22 cellular contexts compared by ENCODE assay signal in the genomic region with DNA sequence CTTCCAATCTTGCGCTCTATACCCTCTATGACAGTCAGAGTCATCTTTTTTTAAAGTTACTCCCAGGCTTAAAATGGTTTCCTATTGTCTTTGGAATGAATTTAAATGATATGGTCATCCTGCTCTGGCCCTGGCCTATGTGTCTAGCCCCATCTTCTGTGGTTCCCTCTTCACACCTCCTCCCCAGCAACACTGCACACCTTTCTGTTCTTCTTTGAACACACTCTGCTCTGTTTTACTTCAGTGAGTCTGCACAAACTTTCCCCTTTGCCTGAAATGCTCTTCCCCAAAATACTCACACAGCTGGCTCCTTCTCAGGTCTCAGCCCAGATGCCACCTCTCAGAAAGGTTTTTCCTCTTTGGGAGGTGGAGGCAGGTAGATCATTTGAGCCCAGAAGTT.
DNase-seq lines count a peak whose midpoint lies in the region; ATAC-seq and TF ChIP-seq lines count a peak whose summit lies in the region.
"Had no signal": no experiment of that assay in that cellular context is flagged by ENCODE, and none has a peak within 500 bp of the region (broad histone marks: within the 10 kb centered on the region; RNA-seq: fewer than 3 reads in every experiment).

No MANE protein-coding gene starts in this region.

- H3K4me1 Mint-ChIP-seq in T-helper 2 cell treated with Interferon-gamma antibody and Interleukin-4, amounts not matched to agents 5 μg/mL and 100 μg/mL, for 36 hours (ENCODE audit: low read depth) = peaks cover 54% of the 10 kb centered on the region
- H3K4me1 Mint-ChIP-seq in CD8-positive, alpha-beta T cell (ENCODE audit: low read depth) = peaks cover 96% of the 10 kb centered on the region
- H3K4me1 Mint-ChIP-seq in activated CD8-positive, alpha-beta T cell treated with anti-CD3 and anti-CD28 coated beads, Interleukin-2, amount 10 ng/mL, durations not matched to agents 7 days and 5 days (ENCODE audit: low read depth) = peaks cover 87% of the 10 kb centered on the region
- H3K4me1 Mint-ChIP-seq in naive thymus-derived CD8-positive, alpha-beta T cell = peaks cover 49 to 100% (median 93%) of the 10 kb centered on the region in 4 donors

- CTCF ChIA-PET in CD8-positive, alpha-beta T cell (lab: Charles Lee) = interaction anchor here (0.9 kb wide), 1 partner anchor 13 kb away, joined by 3 read pairs; no protein-coding TSS in a partner anchor
- CTCF ChIA-PET in activated CD8-positive, alpha-beta T cell treated with anti-CD3 and anti-CD28 coated beads, Interleukin-2, amount 10 ng/mL, durations not matched to agents 7 days and 5 days (lab: Charles Lee) = no interaction called here

- intact Hi-C loops in CD8-positive, alpha-beta T cell (cut with DNase I, micrococcal nuclease) = no loop called here

- no peaks in the 10 kb centered on the region for H3K9me3 Mint-ChIP-seq in T-helper 2 cell treated with Interferon-gamma antibody and Interleukin-4, amounts not matched to agents 5 μg/mL and 100 μg/mL, for 36 hours
- no peaks in the 10 kb centered on the region for H3K9me3 Mint-ChIP-seq in CD8-positive, alpha-beta T cell
- H3K9me3 Mint-ChIP-seq in activated CD8-positive, alpha-beta T cell treated with anti-CD3 and anti-CD28 coated beads, Interleukin-2, amount 10 ng/mL, durations not matched to agents 7 days and 5 days (ENCODE audit: insufficient read depth) = no peaks in the 10 kb centered on the region
- H3K9me3 Mint-ChIP-seq in naive thymus-derived CD8-positive, alpha-beta T cell = no peaks in the 10 kb centered on the region

- peak overlapping the region; percentile 20 for H3K27ac Mint-ChIP-seq in T-helper 2 cell treated with Interferon-gamma antibody and Interleukin-4, amounts not matched to agents 5 μg/mL and 100 μg/mL, for 36 hours
- H3K27ac Mint-ChIP-seq in CD8-positive, alpha-beta T cell = peak overlapping the region; percentile 81
- H3K27ac Mint-ChIP-seq in activated CD8-positive, alpha-beta T cell treated with anti-CD3 and anti-CD28 coated beads, Interleukin-2, amount 10 ng/mL, durations not matched to agents 7 days and 5 days = peak overlapping the region; percentile 3
- H3K27ac Mint-ChIP-seq in naive thymus-derived CD8-positive, alpha-beta T cell = peak overlapping the region; percentile 8 to 97 (median 66)

- H3K36me3 ChIP-seq in CD8-positive, alpha-beta T cell (ENCODE audit: insufficient read depth, low read length) = no peaks in the 10 kb centered on the region
- H3K36me3 ChIP-seq: adrenal gland, breast epithelium, SJSA1, upper lobe of left lung had no signal

- POLR2A ChIA-PET in CD8-positive, alpha-beta T cell (lab: Charles Lee) = interaction anchor here (0.9 to 1.3 kb wide), 2 partner anchors 23 to 249 kb away, joined by 3 to 4 read pairs; no protein-coding TSS in a partner anchor
- POLR2A ChIA-PET in activated CD8-positive, alpha-beta T cell treated with anti-CD3 and anti-CD28 coated beads, Interleukin-2, amount 10 ng/mL, durations not matched to agents 7 days and 5 days (lab: Charles Lee) = no interaction called here
- POLR2A ChIA-PET in naive thymus-derived CD8-positive, alpha-beta T cell (lab: Charles Lee) = no interaction called here

- H3K36me3 Mint-ChIP-seq in T-helper 2 cell treated with Interferon-gamma antibody and Interleukin-4, amounts not matched to agents 5 μg/mL and 100 μg/mL, for 36 hours (ENCODE audit: low read depth) = peaks cover 37% of the 10 kb centered on the region
- peaks cover 88% of the 10 kb centered on the region for H3K36me3 Mint-ChIP-seq in CD8-positive, alpha-beta T cell
- peaks cover 78% of the 10 kb centered on the region for H3K36me3 Mint-ChIP-seq in activated CD8-positive, alpha-beta T cell treated with anti-CD3 and anti-CD28 coated beads, Interleukin-2, amount 10 ng/mL, durations not matched to agents 7 days and 5 days (ENCODE audit: low read depth)
- H3K36me3 Mint-ChIP-seq in naive thymus-derived CD8-positive, alpha-beta T cell = peaks cover 0 to 49% (median 24%) of the 10 kb centered on the region in 3 donors

- no peak overlapping the region for H3K4me3 ChIP-seq in CD8-positive, alpha-beta T cell (ENCODE audit: low read depth, low read length)
- H3K4me3 ChIP-seq: adrenal gland, breast epithelium, hepatocyte, lung, PC-9, SJSA1, upper lobe of left lung had no signal

- no peaks in the 10 kb centered on the region for H3K27me3 Mint-ChIP-seq in T-helper 2 cell treated with Interferon-gamma antibody and Interleukin-4, amounts not matched to agents 5 μg/mL and 100 μg/mL, for 36 hours (ENCODE audit: low read depth)
- no peaks in the 10 kb centered on the region for H3K27me3 Mint-ChIP-seq in CD8-positive, alpha-beta T cell (ENCODE audit: low read depth)
- no peaks in the 10 kb centered on the region for H3K27me3 Mint-ChIP-seq in activated CD8-positive, alpha-beta T cell treated with anti-CD3 and anti-CD28 coated beads, Interleukin-2, amount 10 ng/mL, durations not matched to agents 7 days and 5 days (ENCODE audit: low read depth)
- H3K27me3 Mint-ChIP-seq in naive thymus-derived CD8-positive, alpha-beta T cell = no peaks in the 10 kb centered on the region

- no peaks in the 10 kb centered on the region for H3K27me3 ChIP-seq in CD8-positive, alpha-beta T cell (ENCODE audit: insufficient read depth, low read length)
- H3K27me3 ChIP-seq: adrenal gland, breast epithelium, hepatocyte, SJSA1, upper lobe of left lung had no signal

- no peak for TF ChIP-seq CTCF in CD8-positive, alpha-beta T cell (IDR thresholded peaks at IDR 0.05)
- no peak for TF ChIP-seq CTCF in GM10266 (IDR thresholded peaks at IDR 0.05; ENCODE audit: control insufficient read depth, insufficient read depth, low read depth, missing control alignments)

- ATAC-seq in CD8-positive, alpha-beta T cell = no peak
- ATAC-seq in activated CD8-positive, alpha-beta T cell treated with anti-CD3 and anti-CD28 coated beads, Interleukin-2, amount 10 ng/mL, durations not matched to agents 7 days and 5 days = no peak
- no peak for ATAC-seq in naive thymus-derived CD8-positive, alpha-beta T cell

- H3K4me3 Mint-ChIP-seq in T-helper 2 cell treated with Interferon-gamma antibody and Interleukin-4, amounts not matched to agents 5 μg/mL and 100 μg/mL, for 36 hours = no peak overlapping the region
- peak overlapping the region; percentile 13 for H3K4me3 Mint-ChIP-seq in CD8-positive, alpha-beta T cell
- H3K4me3 Mint-ChIP-seq in activated CD8-positive, alpha-beta T cell treated with anti-CD3 and anti-CD28 coated beads, Interleukin-2, amount 10 ng/mL, durations not matched to agents 7 days and 5 days = no peak overlapping the region
- H3K4me3 Mint-ChIP-seq in naive thymus-derived CD8-positive, alpha-beta T cell = peak overlapping the region in 4 of 10 donors; percentile 8 to 48 (median 39)

- H3K27ac ChIP-seq in CD8-positive, alpha-beta T cell (ENCODE audit: low read depth, low read length) = no peak overlapping the region
- H3K27ac ChIP-seq: adrenal gland, breast epithelium, hepatocyte, PC-9, SJSA1, upper lobe of left lung had no signal

- no peak for DNase-seq in T-helper 2 cell treated with Interferon-gamma antibody and Interleukin-4, amounts not matched to agents 5 μg/mL and 100 μg/mL, for 36 hours (ENCODE audit: low spot score)
- DNase-seq in T-helper 2 cell (no peak), cerebellar cortex (ENCODE audit: low spot score) (no peak), GM10266 (ENCODE audit: extremely low spot score) (no peak), retina (no peak)
- no peak for DNase-seq in CD8-positive, alpha-beta T cell
- DNase-seq in activated CD8-positive, alpha-beta T cell treated with anti-CD3 and anti-CD28 coated beads, Interleukin-2, amount 10 ng/mL, durations not matched to agents 7 days and 5 days = no peak
- DNase-seq in naive thymus-derived CD8-positive, alpha-beta T cell = no peak
- DNase-seq: 8988T; activated CD4-positive, alpha-beta T cell treated with anti-CD3 and anti-CD28 coated beads for 4 hours; adrenal gland; HCEC 1CT; MM.1S; NCI-H1436 treated with DMSO at 0.1 percent for 48 hours; NCI-H748 treated with DMSO at 0.1 percent for 48 hours; PC-9; posterior cingulate gyrus; upper lobe of left lung had no signal

- H3K9me3 ChIP-seq in CD8-positive, alpha-beta T cell (ENCODE audit: low read length) = no peaks in the 10 kb centered on the region
- H3K9me3 ChIP-seq: adrenal gland, breast epithelium, SJSA1, upper lobe of left lung had no signal

- peaks cover 77% of the 10 kb centered on the region for H3K4me1 ChIP-seq in CD8-positive, alpha-beta T cell (ENCODE audit: insufficient read depth, low read length)
- H3K4me1 ChIP-seq: breast epithelium had no signal

Comparison
In these comparisons a context has a peak if more than half of its experiments do, and no peak if none do; other contexts are left out.
1. H3K27ac Mint-ChIP-seq: peak in every context shown above with its lines; median percentile 81 in CD8-positive, alpha-beta T cell; 66 in naive thymus-derived CD8-positive, alpha-beta T cell; 20 in T-helper 2 cell treated with Interferon-gamma antibody and Interleukin-4, amounts not matched to agents 5 μg/mL and 100 μg/mL, for 36 hours; 3 in activated CD8-positive, alpha-beta T cell treated with anti-CD3 and anti-CD28 coated beads, Interleukin-2, amount 10 ng/mL, durations not matched to agents 7 days and 5 days.